28 cellular contexts compared by ENCODE assay signal in genomic region chr13:102145750-102146149, GRCh38.
DNase-seq lines count a peak whose midpoint lies in the region; ATAC-seq and TF ChIP-seq lines count a peak whose summit lies in the region.
"Had no signal": no experiment of that assay in that cellular context is flagged by ENCODE, and none has a peak within 500 bp of the region (broad histone marks: within the 10 kb centered on the region; RNA-seq: fewer than 3 reads in every experiment).

No MANE protein-coding gene starts in this region.

- no peaks in the 10 kb centered on the region for H3K9me2 ChIP-seq in SK-N-SH

- DNase-seq in SK-N-SH (peak; percentile 23), NCI-H187 treated with DMSO at 0.1 percent for 48 hours (lab: John Stamatoyannopoulos, UW) (no peak), DMS79 (lab: John Stamatoyannopoulos, UW) (no peak)
- DNase-seq: 8988T; ACHN; AML-193; C1 segment of cervical spinal cord; Caco-2; Calu3; CD4-positive, alpha-beta memory T cell; CD4-positive, alpha-beta T cell; CD4-positive, CD25-positive, alpha-beta regulatory T cell; CD8-positive, alpha-beta memory T cell; CD8-positive, alpha-beta T cell; COR-L47; DMS 273 treated with DMSO at 0.1 percent for 48 hours; DMS153; DMS53; DMS79 treated with DMSO at 0.1 percent for 48 hours; DND-41; EL had no signal

- no peaks in the 10 kb centered on the region for H4K20me1 ChIP-seq in SK-N-SH (ENCODE audit: insufficient read depth)
- H4K20me1 ChIP-seq: BLaER1; BLaER1 treated with 17β-estradiol and CSF1 and Interleukin-3, amounts not matched to agents 10 nM and 100 nM had no signal

- CTCF ChIA-PET in SK-N-SH (lab: Yijun Ruan, JAX) = interaction anchor here (0.7 to 2.5 kb wide), 12 partner anchors 9 to 1002 kb away, joined by 3 to 13 read pairs (median 3); no protein-coding TSS in a partner anchor

- peak overlapping the region in 1 of 2 experiments; percentile 99; a peak in 2 of 4 replicates for H3K27ac ChIP-seq in SK-N-SH (ENCODE audit: low read depth in 2 of 2, low read length in 1 of 2)
- H3K27ac ChIP-seq: 22Rv1; A549; BLaER1; BLaER1 treated with 17β-estradiol and CSF1 and Interleukin-3, amounts not matched to agents 10 nM and 100 nM; C4-2B had no signal

- no peak overlapping the region for H3K4me2 ChIP-seq in SK-N-SH
- H3K4me2 ChIP-seq: A549; BLaER1; BLaER1 treated with 17β-estradiol and CSF1 and Interleukin-3, amounts not matched to agents 10 nM and 100 nM had no signal

- no peaks in the 10 kb centered on the region for H3K27me3 ChIP-seq in SK-N-SH (ENCODE audit: insufficient read depth)
- H3K27me3 ChIP-seq: BE2C; BLaER1; BLaER1 treated with 17β-estradiol and CSF1 and Interleukin-3, amounts not matched to agents 10 nM and 100 nM had no signal

- ATAC-seq in SK-N-SH treated with all-trans-retinoic acid at 6 μM for 48 hours = no peak
- ATAC-seq: A549; CD8-positive, alpha-beta T cell had no signal

- H3K36me3 ChIP-seq in SK-N-SH (replicated peaks in 1 of 2; ENCODE audit: control insufficient read depth in 1 of 2, insufficient read depth in 2 of 2, low read length in 1 of 2) = peaks cover 0 to 1% of the 10 kb centered on the region in 2 experiments
- H3K36me3 ChIP-seq: BE2C; BLaER1; BLaER1 treated with 17β-estradiol and CSF1 and Interleukin-3, amounts not matched to agents 10 nM and 100 nM had no signal

- H3K4me3 ChIP-seq in SK-N-SH (ENCODE audit: low read depth in 2 of 2, low read length in 1 of 2) = no peak overlapping the region
- H3K4me3 ChIP-seq: A549; BLaER1; BLaER1 treated with 17β-estradiol and CSF1 and Interleukin-3, amounts not matched to agents 10 nM and 100 nM had no signal

- H3F3A ChIP-seq in SK-N-SH (replicated peaks; ENCODE audit: insufficient read depth) = no peaks in the 10 kb centered on the region

- H2AFZ ChIP-seq in SK-N-SH (ENCODE audit: low read depth) = no peak overlapping the region

- H3K9me3 ChIP-seq in SK-N-SH = no peaks in the 10 kb centered on the region
- H3K9me3 ChIP-seq: A549; BE2C; BLaER1; BLaER1 treated with 17β-estradiol and CSF1 and Interleukin-3, amounts not matched to agents 10 nM and 100 nM; Caco-2 had no signal

- peak; percentile 36; the same call in 1 of the 2 replicates for TF ChIP-seq RAD21 in SK-N-SH (IDR thresholded peaks at IDR 0.05; ENCODE audit: low read length)

- no peaks in the 10 kb centered on the region for H3K79me2 ChIP-seq in SK-N-SH (ENCODE audit: insufficient read depth)

- H3K9ac ChIP-seq in SK-N-SH = no peak overlapping the region
- H3K9ac ChIP-seq: BLaER1; BLaER1 treated with 17β-estradiol and CSF1 and Interleukin-3, amounts not matched to agents 10 nM and 100 nM had no signal

- peaks cover 0 to 50% of the 10 kb centered on the region in 2 experiments; a peak in 3 of 4 replicates for H3K4me1 ChIP-seq in SK-N-SH (ENCODE audit: control insufficient read depth in 1 of 2, insufficient read depth in 2 of 2, low read depth in 1 of 2, low read length in 1 of 2)
- H3K4me1 ChIP-seq: A549, Caco-2 had no signal

- no peak for TF ChIP-seq CTCF in SK-N-SH (IDR thresholded peaks at IDR 0.05)

- POLR2A ChIA-PET in SK-N-SH (lab: Yijun Ruan, JAX) = interaction anchor here (0.8 to 2.8 kb wide), 4 partner anchors 50 to 450 kb away, joined by 3 to 9 read pairs (median 4); partner anchors contain the start of gene TPP2

- TF ChIP-seq EP300 in SK-N-SH (IDR thresholded peaks at IDR 0.05; ENCODE audit: borderline replicate concordance in 1 of 2, low read depth in 1 of 2, low read length in 1 of 2) = peak in 1 of 2 experiments; percentile 98; a peak in 2 of 4 replicates

TF ChIP-seq in SK-N-SH, 30 proteins besides CTCF, POLR2A, EP300 and RAD21:
- TF ChIP-seq USF2 (IDR thresholded peaks at IDR 0.05; ENCODE audit: borderline replicate concordance, low read depth, low read length) (no peak), FOXJ3 (CRISPR knock-in tag; IDR thresholded peaks at IDR 0.05) (peak; percentile 59), TEAD4 (IDR thresholded peaks at IDR 0.05; ENCODE audit: borderline replicate concordance, insufficient read depth) (peak; percentile 63; the same call in 1 of the 2 replicates), CHD2 (IDR thresholded peaks at IDR 0.05; ENCODE audit: low read length, partially characterized antibody) (peak; percentile 15), SIN3A (IDR thresholded peaks at IDR 0.05; ENCODE audit: borderline replicate concordance, low read depth, low read length) (no peak), GATA2 (CRISPR knock-in tag; IDR thresholded peaks at IDR 0.05) (peak; percentile 92), RCOR1 (IDR thresholded peaks at IDR 0.05; ENCODE audit: low read length) (peak; percentile 84; the same call in 1 of the 2 replicates), YY1 (IDR thresholded peaks at IDR 0.05; ENCODE audit: low read depth) (no peak), TCF12 (IDR thresholded peaks at IDR 0.05) (peak; percentile 56)
- TF ChIP-seq, protein P1, sequence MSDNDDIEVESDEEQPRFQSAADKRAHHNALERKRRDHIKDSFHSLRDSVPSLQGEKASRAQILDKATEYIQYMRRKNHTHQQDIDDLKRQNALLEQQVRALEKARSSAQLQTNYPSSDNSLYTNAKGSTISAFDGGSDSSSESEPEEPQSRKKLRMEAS (IDR thresholded peaks at IDR 0.05; ENCODE audit: low read depth) = no peak

TF ChIP-seq in SK-N-SH treated with all-trans-retinoic acid at 6 μM for 48 hours, 23 proteins besides CTCF, POLR2A, EP300 and RAD21:
- TF ChIP-seq, protein P2, sequence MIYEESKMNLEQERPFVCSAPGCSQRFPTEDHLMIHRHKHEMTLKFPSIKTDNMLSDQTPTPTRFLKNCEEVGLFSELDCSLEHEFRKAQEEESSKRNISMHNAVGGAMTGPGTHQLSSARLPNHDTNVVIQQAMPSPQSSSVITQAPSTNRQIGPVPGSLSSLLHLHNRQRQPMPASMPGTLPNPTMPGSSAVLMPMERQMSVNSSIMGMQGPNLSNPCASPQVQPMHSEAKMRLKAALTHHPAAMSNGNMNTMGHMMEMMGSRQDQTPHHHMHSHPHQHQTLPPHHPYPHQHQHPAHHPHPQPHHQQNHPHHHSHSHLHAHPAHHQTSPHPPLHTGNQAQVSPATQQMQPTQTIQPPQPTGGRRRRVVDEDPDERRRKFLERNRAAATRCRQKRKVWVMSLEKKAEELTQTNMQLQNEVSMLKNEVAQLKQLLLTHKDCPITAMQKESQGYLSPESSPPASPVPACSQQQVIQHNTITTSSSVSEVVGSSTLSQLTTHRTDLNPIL (CRISPR knock-in tag; IDR thresholded peaks at IDR 0.05; ENCODE audit: low read depth) = peak; percentile 60; the same call in 1 of the 2 replicates
- peak; percentile 91 for TF ChIP-seq ISL1 (CRISPR knock-in tag; IDR thresholded peaks at IDR 0.05)
- TF ChIP-seq TCF4 (CRISPR knock-in tag; IDR thresholded peaks at IDR 0.05; ENCODE audit: borderline replicate concordance) = peak; percentile 91
- TF ChIP-seq ESRRG (CRISPR knock-in tag; IDR thresholded peaks at IDR 0.05) = no peak
- no peak for TF ChIP-seq ZFP3 (CRISPR knock-in tag; IDR thresholded peaks at IDR 0.05)
